Comparison of ENCODE assay signal across 12 cellular contexts in genomic region chr4:70754990-70755688, GRCh38. TPM values are rescaled to one million over a fixed set of nuclear protein-coding genes. Genes with fewer than 3 reads are reported as not detected.
A peak's percentile ranks its signal among the peaks of the same experiment; 100 is the strongest.
DNase-seq lines count a peak whose midpoint lies in the region; ATAC-seq and TF ChIP-seq lines count a peak whose summit lies in the region.
"Had no signal": no experiment of that assay in that cellular context is flagged by ENCODE, and none has a peak within 500 bp of the region (broad histone marks: within the 10 kb centered on the region; RNA-seq: fewer than 3 reads in every experiment).

No MANE protein-coding gene starts in this region.

- TF ChIP-seq POLR2A in gastroesophageal sphincter (IDR thresholded peaks at IDR 0.05) = no peak

- H3K36me3 ChIP-seq in SU-DHL-6 (ENCODE audit: low read length) (no peaks in the 10 kb centered on the region), gastroesophageal sphincter (no peaks in the 10 kb centered on the region)
- H3K36me3 ChIP-seq: cardiac muscle cell, esophagus muscularis mucosa, transverse colon had no signal

- no peak overlapping the region for H2AFZ ChIP-seq in SU-DHL-6 (ENCODE audit: low read depth, low read length, severe bottlenecking)

- H3K4me2 ChIP-seq in SU-DHL-6 (ENCODE audit: low read depth, low read length, poor library complexity, severe bottlenecking) = peak overlapping the region; percentile 73

- H3K9me3 ChIP-seq in SU-DHL-6 (ENCODE audit: insufficient read depth, low read length) (no peaks in the 10 kb centered on the region), gastroesophageal sphincter (no peaks in the 10 kb centered on the region)
- H3K9me3 ChIP-seq: esophagus muscularis mucosa, transverse colon had no signal

- H3K79me2 ChIP-seq in SU-DHL-6 (ENCODE audit: insufficient read depth, low read length) = peaks cover 8% of the 10 kb centered on the region; the same call in 1 of the 2 replicates

- ATAC-seq in GM19397 (IDR thresholded peaks at IDR 0.05; ENCODE audit: unreplicated experiment) = peak; percentile 16
- peak; percentile 47 for ATAC-seq in HG02938 (IDR thresholded peaks at IDR 0.05; ENCODE audit: unreplicated experiment)
- ATAC-seq in gastroesophageal sphincter = no peak
- no peak for ATAC-seq in HG03108 (IDR thresholded peaks at IDR 0.05; ENCODE audit: unreplicated experiment)
- ATAC-seq: CD8-positive, alpha-beta T cell had no signal

- H4K20me1 ChIP-seq in SU-DHL-6 (ENCODE audit: low read depth, low read length) = no peaks in the 10 kb centered on the region

- no peak for TF ChIP-seq EP300 in gastroesophageal sphincter (IDR thresholded peaks at IDR 0.05)

- H3K27ac ChIP-seq in SU-DHL-6 (ENCODE audit: low read depth, low read length) (peak overlapping the region; percentile 86), gastroesophageal sphincter (no peak overlapping the region)
- H3K27ac ChIP-seq: cardiac muscle cell, transverse colon had no signal

- peaks cover 0 to 20% (median 4%) of the 10 kb centered on the region in 3 donors for H3K4me1 ChIP-seq in gastroesophageal sphincter

- in situ Hi-C loops in GM13977 (cut with MboI; ENCODE audit: low pct_unique_long_range_greater_than_20kb, low sequenced_read_pairs, unreplicated experiment) = no loop called here
- in situ Hi-C loops in ACHN (cut with HindIII; ENCODE audit: low pct_ligation_motif_present, low pct_unique_long_range_greater_than_20kb, low sequenced_read_pairs) = no loop called here

- peak overlapping the region; percentile 38 for H3K9ac ChIP-seq in SU-DHL-6 (ENCODE audit: low read length)

- no peaks in the 10 kb centered on the region for H3K9me2 ChIP-seq in SU-DHL-6 (replicated peaks; ENCODE audit: insufficient read depth, low read length)

- WGBS in gastroesophageal sphincter (ENCODE audit: low coverage in 1 of 2), 2 donors = 84 to 93% methylated on average over 2 to 9 of the region's 10 CpGs

- peak; percentile 21 for DNase-seq in GM13977 (ENCODE audit: low spot score)
- DNase-seq in ACHN = no peak
- DNase-seq in foreskin melanocyte = no peak
- DNase-seq: CD8-positive, alpha-beta T cell; transverse colon had no signal

- TF ChIP-seq CTCF in GM13977 (IDR thresholded peaks at IDR 0.05; ENCODE audit: extremely low read depth, insufficient read depth, missing control alignments) (no peak), SU-DHL-6 (IDR thresholded peaks at IDR 0.05; ENCODE audit: insufficient read depth, low read length, poor library complexity, severe bottlenecking) (no peak), gastroesophageal sphincter (IDR thresholded peaks at IDR 0.05) (no peak)

- H3K27me3 ChIP-seq in SU-DHL-6 (ENCODE audit: low read length) (no peaks in the 10 kb centered on the region), gastroesophageal sphincter (no peaks in the 10 kb centered on the region)
- H3K27me3 ChIP-seq: cardiac muscle cell, esophagus muscularis mucosa, transverse colon had no signal

- peak overlapping the region; percentile 29 for H3K4me3 ChIP-seq in SU-DHL-6 (ENCODE audit: insufficient read depth, low read length, poor library complexity, severe bottlenecking)
- H3K4me3 ChIP-seq in gastroesophageal sphincter = no peak overlapping the region
- H3K4me3 ChIP-seq: cardiac muscle cell, esophagus muscularis mucosa, transverse colon had no signal

- peaks cover 35% of the 10 kb centered on the region; the same call in 1 of the 2 replicates for H3F3A ChIP-seq in SU-DHL-6 (ENCODE audit: insufficient read depth)

RNA-seq across cellular contexts. Expression of gene RUFY3, which starts 33.4 kb away (rescaled TPM):
- 10 to 100 TPM; 40.4 to 57.7 (median 49.7) TPM for total RNA-seq in gastroesophageal sphincter

Comparison
In these comparisons a context has a peak if more than half of its experiments do, and no peak if none do; other contexts are left out.
1. ATAC-seq: peak in GM19397 (single experiment) and HG02938 (single experiment); none in gastroesophageal sphincter (single experiment) and HG03108 (single experiment).